Comparison of ENCODE assay signal across 1 cellular context in the genomic region with DNA sequence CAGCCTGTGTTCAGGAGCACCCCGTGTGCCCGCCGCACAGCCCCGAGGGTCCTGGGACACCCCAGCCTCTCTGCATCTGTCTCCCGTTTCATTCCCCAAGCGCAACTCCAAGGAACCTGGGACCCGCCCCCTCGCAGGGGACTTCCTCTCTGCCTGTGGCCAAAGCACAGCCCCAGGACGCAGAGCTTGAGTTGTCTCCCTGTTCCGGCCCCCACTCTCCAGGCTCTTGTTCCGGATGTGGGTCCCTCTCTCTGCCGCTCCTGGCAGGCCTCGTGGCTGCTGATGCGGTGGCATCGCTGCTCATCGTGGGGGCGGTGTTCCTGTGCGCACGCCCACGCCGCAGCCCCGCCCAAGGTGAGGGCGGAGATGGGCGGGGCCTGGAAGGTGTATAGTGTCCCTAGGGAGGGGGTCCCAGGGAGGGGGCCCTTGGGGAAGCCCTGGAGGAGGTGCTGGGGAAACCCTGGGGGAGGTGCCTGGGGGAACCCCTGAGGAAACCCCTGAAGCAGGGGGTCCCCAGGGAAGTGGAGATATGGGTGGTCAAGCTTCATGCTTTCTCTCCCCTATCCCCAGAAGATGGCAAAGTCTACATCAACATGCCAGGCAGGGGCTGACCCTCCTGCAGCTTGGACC.
TF ChIP-seq lines count a peak whose summit lies in the region.

No MANE protein-coding gene starts in this region.

TF ChIP-seq in A549, 52 proteins besides CTCF, POLR2A, EP300 and RAD21:
- TF ChIP-seq PHF8 (IDR thresholded peaks at IDR 0.05; ENCODE audit: borderline replicate concordance, low read depth) = no peak
- TF ChIP-seq, protein P1, sequence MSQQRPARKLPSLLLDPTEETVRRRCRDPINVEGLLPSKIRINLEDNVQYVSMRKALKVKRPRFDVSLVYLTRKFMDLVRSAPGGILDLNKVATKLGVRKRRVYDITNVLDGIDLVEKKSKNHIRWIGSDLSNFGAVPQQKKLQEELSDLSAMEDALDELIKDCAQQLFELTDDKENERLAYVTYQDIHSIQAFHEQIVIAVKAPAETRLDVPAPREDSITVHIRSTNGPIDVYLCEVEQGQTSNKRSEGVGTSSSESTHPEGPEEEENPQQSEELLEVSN (IDR thresholded peaks at IDR 0.05; ENCODE audit: borderline replicate concordance, low read depth) = peak; percentile 68
- no peak for TF ChIP-seq HOXA7 (CRISPR knock-in tag; IDR thresholded peaks at IDR 0.05)
- TF ChIP-seq, protein P2, sequence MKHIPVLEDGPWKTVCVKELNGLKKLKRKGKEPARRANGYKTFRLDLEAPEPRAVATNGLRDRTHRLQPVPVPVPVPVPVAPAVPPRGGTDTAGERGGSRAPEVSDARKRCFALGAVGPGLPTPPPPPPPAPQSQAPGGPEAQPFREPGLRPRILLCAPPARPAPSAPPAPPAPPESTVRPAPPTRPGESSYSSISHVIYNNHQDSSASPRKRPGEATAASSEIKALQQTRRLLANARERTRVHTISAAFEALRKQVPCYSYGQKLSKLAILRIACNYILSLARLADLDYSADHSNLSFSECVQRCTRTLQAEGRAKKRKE (CRISPR knock-in tag; IDR thresholded peaks at IDR 0.05; ENCODE audit: low read depth) = no peak
- no peak for TF ChIP-seq POLR2AphosphoS2 (conservative IDR thresholded peaks at IDR 0.05; ENCODE audit: low read length)
- TF ChIP-seq, protein P3, sequence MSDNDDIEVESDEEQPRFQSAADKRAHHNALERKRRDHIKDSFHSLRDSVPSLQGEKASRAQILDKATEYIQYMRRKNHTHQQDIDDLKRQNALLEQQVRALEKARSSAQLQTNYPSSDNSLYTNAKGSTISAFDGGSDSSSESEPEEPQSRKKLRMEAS (IDR thresholded peaks at IDR 0.05) = peak; percentile 82
- no peak for TF ChIP-seq HOXB13 (CRISPR knock-in tag; IDR thresholded peaks at IDR 0.05; ENCODE audit: low read depth)
- TF ChIP-seq, protein P4, sequence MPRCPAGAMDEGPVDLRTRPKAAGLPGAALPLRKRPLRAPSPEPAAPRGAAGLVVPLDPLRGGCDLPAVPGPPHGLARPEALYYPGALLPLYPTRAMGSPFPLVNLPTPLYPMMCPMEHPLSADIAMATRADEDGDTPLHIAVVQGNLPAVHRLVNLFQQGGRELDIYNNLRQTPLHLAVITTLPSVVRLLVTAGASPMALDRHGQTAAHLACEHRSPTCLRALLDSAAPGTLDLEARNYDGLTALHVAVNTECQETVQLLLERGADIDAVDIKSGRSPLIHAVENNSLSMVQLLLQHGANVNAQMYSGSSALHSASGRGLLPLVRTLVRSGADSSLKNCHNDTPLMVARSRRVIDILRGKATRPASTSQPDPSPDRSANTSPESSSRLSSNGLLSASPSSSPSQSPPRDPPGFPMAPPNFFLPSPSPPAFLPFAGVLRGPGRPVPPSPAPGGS (IDR thresholded peaks at IDR 0.05) = no peak
- TF ChIP-seq MAZ (IDR thresholded peaks at IDR 0.05; ENCODE audit: borderline replicate concordance, low read depth, low read length) = no peak
- no peak for TF ChIP-seq CHD4 (IDR thresholded peaks at IDR 0.05; ENCODE audit: borderline replicate concordance)
- TF ChIP-seq SREBF2 (IDR thresholded peaks at IDR 0.05) = no peak
- TF ChIP-seq FOSB (CRISPR knock-in tag; IDR thresholded peaks at IDR 0.05) = no peak
- no peak for TF ChIP-seq ZFP36 (IDR thresholded peaks at IDR 0.05; ENCODE audit: borderline replicate concordance, partially characterized antibody)
